8 cellular contexts compared by ENCODE assay signal in the genomic region with DNA sequence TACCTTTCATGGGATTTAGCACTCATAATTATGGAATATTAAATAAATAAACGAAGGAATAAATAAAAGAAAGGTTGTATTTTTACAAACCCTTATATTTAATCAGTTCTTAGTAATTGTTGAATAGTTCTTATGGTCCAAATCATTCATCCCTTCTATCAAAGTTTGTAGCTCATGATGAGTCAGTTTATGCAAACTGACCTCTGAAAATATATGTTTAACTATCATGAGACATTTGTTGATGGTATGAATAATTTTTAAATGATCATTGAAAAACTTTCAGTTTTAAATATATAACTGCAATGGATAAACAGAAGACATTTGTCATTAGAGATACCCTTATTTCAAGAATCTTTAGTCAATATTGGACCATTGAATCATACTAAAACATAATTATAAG.
"Had no signal": no experiment of that assay in that cellular context is flagged by ENCODE, and none has a peak within 500 bp of the region (broad histone marks: within the 10 kb centered on the region; RNA-seq: fewer than 3 reads in every experiment).

No MANE protein-coding gene starts in this region.

- FAIRE-seq: G401.6, GM12878, GM12891, GM12892, GM18507, GM19239 had no signal

- H3K4me3 ChIP-seq: GM12878 had no signal

- ATAC-seq: GM12878 had no signal

- DNase-seq: GDM1, GF-D8 had no signal
